ENCODE assay signal across 22 cellular contexts in genomic region chr4:161792991-161793390, GRCh38.
"Had no signal": no experiment of that assay in that cellular context is flagged by ENCODE, and none has a peak within 500 bp of the region (broad histone marks: within the 10 kb centered on the region; RNA-seq: fewer than 3 reads in every experiment).

No MANE protein-coding gene starts in this region.

- H3K4me1 ChIP-seq: colonic mucosa, esophagus muscularis mucosa, foreskin keratinocyte, gastroesophageal sphincter, heart left ventricle, sigmoid colon, testis, tibial artery had no signal

- H3K27me3 ChIP-seq: colonic mucosa, esophagus muscularis mucosa, foreskin keratinocyte, gastroesophageal sphincter, heart left ventricle, hepatocyte, ovary, sigmoid colon, testis, tibial artery had no signal

- H3K27ac Mint-ChIP-seq: dendritic cell treated with granulocyte-macrophage colony-stimulating factor and Interleukin-4, amounts not matched to agents 40 ng/mL and 50 ng/mL, for 4 days; naive thymus-derived CD8-positive, alpha-beta T cell; nephron progenitor cell; stimulated activated effector memory CD8-positive, alpha-beta T cell treated with anti-CD3 and anti-CD28 coated beads, Interleukin-12 subunit alpha, Interleukin-12 subunit beta, amount 100 ng/mL, for 72 hours; type B pancreatic cell had no signal

- H3K79me2 ChIP-seq: hepatocyte had no signal

- ATAC-seq: foreskin keratinocyte; gastroesophageal sphincter; heart left ventricle; naive thymus-derived CD8-positive, alpha-beta T cell; stimulated activated effector memory CD8-positive, alpha-beta T cell treated with anti-CD3 and anti-CD28 coated beads, Interleukin-12 subunit alpha, Interleukin-12 subunit beta, amount 100 ng/mL, for 72 hours; stimulated activated naive CD8-positive, alpha-beta T cell treated with anti-CD3 and anti-CD28 coated beads, Interleukin-15, Interleukin-2, amounts not matched to agents 100 U/mL and 50 U/mL, for 24 hours had no signal

- H3K4me3 ChIP-seq: colonic mucosa, esophagus muscularis mucosa, gastroesophageal sphincter, heart left ventricle, hepatocyte, ovary, sigmoid colon, testis, tibial artery had no signal

- H3K4me2 ChIP-seq: hepatocyte had no signal

- H2AFZ ChIP-seq: hepatocyte had no signal

- H3K27ac ChIP-seq: colonic mucosa, esophagus muscularis mucosa, foreskin keratinocyte, gastroesophageal sphincter, heart left ventricle, hepatocyte, ovary, sigmoid colon, testis, tibial artery had no signal

- H3K27me3 Mint-ChIP-seq: dendritic cell treated with granulocyte-macrophage colony-stimulating factor and Interleukin-4, amounts not matched to agents 40 ng/mL and 50 ng/mL, for 4 days; naive thymus-derived CD8-positive, alpha-beta T cell; type B pancreatic cell had no signal

- H3K4me1 Mint-ChIP-seq: naive thymus-derived CD8-positive, alpha-beta T cell; nephron progenitor cell; stimulated activated effector memory CD8-positive, alpha-beta T cell treated with anti-CD3 and anti-CD28 coated beads, Interleukin-12 subunit alpha, Interleukin-12 subunit beta, amount 100 ng/mL, for 72 hours had no signal

- DNase-seq: central memory CD4-positive, alpha-beta T cell; colonic mucosa; effector CD8-positive, alpha-beta T cell; foreskin keratinocyte; heart left ventricle; naive thymus-derived CD8-positive, alpha-beta T cell; nephron progenitor cell; occipital lobe; retina; sigmoid colon; stimulated activated CD4-positive, alpha-beta T cell treated with anti-CD3 and anti-CD28 coated beads, Interleukin-2, amount 100 ng/mL, for 24 hours; stimulated activated CD4-positive, alpha-beta T cell treated with anti-CD3 and anti-CD28 coated beads, Interleukin-4, amount 100 ng/mL, for 24 hours; stimulated activated naive CD8-positive, alpha-beta T cell treated with anti-CD3 and anti-CD28 coated beads, Interleukin-15, Interleukin-2, amounts not matched to agents 100 U/mL and 50 U/mL, for 24 hours; testis had no signal

- H3K4me3 Mint-ChIP-seq: dendritic cell treated with granulocyte-macrophage colony-stimulating factor and Interleukin-4, amounts not matched to agents 40 ng/mL and 50 ng/mL, for 4 days; naive thymus-derived CD8-positive, alpha-beta T cell; nephron progenitor cell; stimulated activated effector memory CD8-positive, alpha-beta T cell treated with anti-CD3 and anti-CD28 coated beads, Interleukin-12 subunit alpha, Interleukin-12 subunit beta, amount 100 ng/mL, for 72 hours; type B pancreatic cell had no signal

- H3K36me3 ChIP-seq: colonic mucosa, esophagus muscularis mucosa, gastroesophageal sphincter, heart left ventricle, ovary, sigmoid colon, tibial artery had no signal

- H3K36me3 Mint-ChIP-seq: naive thymus-derived CD8-positive, alpha-beta T cell; stimulated activated effector memory CD8-positive, alpha-beta T cell treated with anti-CD3 and anti-CD28 coated beads, Interleukin-12 subunit alpha, Interleukin-12 subunit beta, amount 100 ng/mL, for 72 hours; type B pancreatic cell had no signal

- H3K9me3 ChIP-seq: colonic mucosa, esophagus muscularis mucosa, ovary, sigmoid colon, testis, tibial artery had no signal

- H3K9me3 Mint-ChIP-seq: nephron progenitor cell, type B pancreatic cell had no signal
